In the genomic region with DNA sequence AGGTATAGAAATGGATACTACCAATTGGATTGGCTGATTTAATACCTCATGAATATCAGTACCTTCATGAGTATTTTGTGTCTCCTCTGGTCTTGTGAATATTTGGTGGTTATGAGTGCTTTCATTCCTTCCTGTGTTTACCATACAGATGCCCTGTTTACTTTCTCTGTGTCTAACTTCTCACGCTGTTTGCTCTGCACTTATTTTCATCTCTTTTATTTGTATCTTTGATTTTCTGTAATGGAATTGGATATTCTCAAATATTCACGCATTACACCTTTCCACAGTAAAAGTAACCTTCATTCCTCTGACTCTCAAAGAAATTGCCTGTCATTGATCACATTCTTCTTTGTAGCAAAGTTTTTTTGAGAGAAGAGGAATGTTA, we compare ENCODE assay signal across 12 cellular contexts. TPM values are rescaled to one million over a fixed set of nuclear protein-coding genes. Genes with fewer than 3 reads are reported as not detected.
DNase-seq lines count a peak whose midpoint lies in the region; ATAC-seq and TF ChIP-seq lines count a peak whose summit lies in the region.
"Had no signal": no experiment of that assay in that cellular context is flagged by ENCODE, and none has a peak within 500 bp of the region (broad histone marks: within the 10 kb centered on the region; RNA-seq: fewer than 3 reads in every experiment).

No MANE protein-coding gene starts in this region.

- H3K27ac ChIP-seq in VCaP = peak overlapping the region; percentile 68
- H3K27ac ChIP-seq in right lobe of liver = peak overlapping the region; percentile 25 to 80 (median 77)
- H3K27ac ChIP-seq in suprapubic skin = peak overlapping the region; percentile 75
- H3K27ac ChIP-seq in PC-9 = no peak overlapping the region
- H3K27ac ChIP-seq: HL-60 had no signal

- WGBS in right lobe of liver (ENCODE audit: insufficient coverage, low coverage, low lambda C conversion rate, missing lambda C conversion rate) = 36% methylated on average over 2 of the region's 2 CpGs
- 82% methylated on average over 2 of the region's 2 CpGs for WGBS in suprapubic skin

- H3K9me3 ChIP-seq in right lobe of liver (no peaks in the 10 kb centered on the region), suprapubic skin (no peaks in the 10 kb centered on the region), PC-9 (ENCODE audit: insufficient read depth, low read depth) (no peaks in the 10 kb centered on the region)

- no peak for TF ChIP-seq EP300 in suprapubic skin (IDR thresholded peaks at IDR 0.05)

- H2AFZ ChIP-seq in PC-9 = no peak overlapping the region

- H3K4me2 ChIP-seq in PC-9 = no peak overlapping the region

- H3K4me1 Mint-ChIP-seq in activated CD4-positive, alpha-beta T cell treated with anti-CD3 and anti-CD28 coated beads for 36 hours = peaks cover 66% of the 10 kb centered on the region

- H3K27me3 Mint-ChIP-seq in activated CD4-positive, alpha-beta T cell treated with anti-CD3 and anti-CD28 coated beads for 36 hours = no peaks in the 10 kb centered on the region
- H3K27me3 Mint-ChIP-seq: activated naive CD8-positive, alpha-beta T cell treated with anti-CD3 and anti-CD28 coated beads, Interleukin-2, amount 10 ng/mL, durations not matched to agents 7 days and 5 days had no signal

- H3K9me2 ChIP-seq in PC-9 (ENCODE audit: insufficient read depth) = no peaks in the 10 kb centered on the region

- TF ChIP-seq CTCF in VCaP (conservative IDR thresholded peaks at IDR 0.05) (no peak), right lobe of liver (IDR thresholded peaks at IDR 0.05) (no peak), suprapubic skin (IDR thresholded peaks at IDR 0.05) (no peak), PC-9 (conservative IDR thresholded peaks at IDR 0.05) (no peak)

- intact Hi-C loops in activated CD4-positive, alpha-beta T cell treated with anti-CD3 and anti-CD28 coated beads for 36 hours (cut with DNase I, micrococcal nuclease) = no loop called here
- intact Hi-C loops in right lobe of liver (cut with DNase I) = no loop called here
- intact Hi-C loops in PC-9 (cut with micrococcal nuclease; ENCODE audit: unreplicated experiment) = no loop called here

- H3K4me3 ChIP-seq in right lobe of liver (peak overlapping the region; percentile 15 to 60 (median 59)), suprapubic skin (no peak overlapping the region), PC-9 (no peak overlapping the region)

- H3K36me3 Mint-ChIP-seq in activated CD4-positive, alpha-beta T cell treated with anti-CD3 and anti-CD28 coated beads for 36 hours (ENCODE audit: low read depth) = peaks cover 19% of the 10 kb centered on the region

- H3K27me3 ChIP-seq in right lobe of liver (no peaks in the 10 kb centered on the region), suprapubic skin (no peaks in the 10 kb centered on the region), PC-9 (ENCODE audit: insufficient read depth, low read depth) (no peaks in the 10 kb centered on the region)

- no peaks in the 10 kb centered on the region for H4K20me1 ChIP-seq in PC-9 (ENCODE audit: insufficient read depth)

- H3K27ac Mint-ChIP-seq in activated CD4-positive, alpha-beta T cell treated with anti-CD3 and anti-CD28 coated beads for 36 hours = peak overlapping the region; percentile 24
- H3K27ac Mint-ChIP-seq: activated naive CD8-positive, alpha-beta T cell treated with anti-CD3 and anti-CD28 coated beads, Interleukin-2, amount 10 ng/mL, durations not matched to agents 7 days and 5 days had no signal

- no peak for TF ChIP-seq POLR2A in right lobe of liver (IDR thresholded peaks at IDR 0.05)
- no peak for TF ChIP-seq POLR2A in suprapubic skin (IDR thresholded peaks at IDR 0.05)

- ATAC-seq in activated CD4-positive, alpha-beta T cell treated with anti-CD3 and anti-CD28 coated beads for 36 hours = no peak
- ATAC-seq in right lobe of liver (peak; percentile 12 to 21 (median 18)), HG02642 (IDR thresholded peaks at IDR 0.05; ENCODE audit: poor library complexity, unreplicated experiment) (no peak), GM19397 (IDR thresholded peaks at IDR 0.05; ENCODE audit: unreplicated experiment) (no peak)

- DNase-seq in activated CD4-positive, alpha-beta T cell treated with anti-CD3 and anti-CD28 coated beads for 36 hours = no peak
- DNase-seq in activated CD4-positive, alpha-beta T cell treated with anti-CD3 and anti-CD28 coated beads, Interleukin-2, amount 50 U/mL, for 1 hour = no peak
- DNase-seq in right lobe of liver (no peak), suprapubic skin (ENCODE audit: low spot score in 2 of 2) (no peak), PC-9 (no peak)
- DNase-seq: activated naive CD8-positive, alpha-beta T cell treated with anti-CD3 and anti-CD28 coated beads, Interleukin-2, amount 10 ng/mL, durations not matched to agents 7 days and 5 days; effector CD8-positive, alpha-beta T cell; mammary epithelial cell had no signal

- no peak overlapping the region for H3K4me3 Mint-ChIP-seq in activated CD4-positive, alpha-beta T cell treated with anti-CD3 and anti-CD28 coated beads for 36 hours
- H3K4me3 Mint-ChIP-seq: activated naive CD8-positive, alpha-beta T cell treated with anti-CD3 and anti-CD28 coated beads, Interleukin-2, amount 10 ng/mL, durations not matched to agents 7 days and 5 days had no signal

- CTCF ChIA-PET in activated CD4-positive, alpha-beta T cell treated with anti-CD3 and anti-CD28 coated beads for 36 hours (lab: Charles Lee) = interaction anchor here (0.6 kb wide), 1 partner anchor 777 kb away, joined by 3 read pairs; no protein-coding TSS in a partner anchor
- CTCF ChIA-PET in PC-9 (lab: Charles Lee) = no interaction called here

- H3K4me1 ChIP-seq in right lobe of liver (peaks cover 0 to 69% (median 19%) of the 10 kb centered on the region in 4 donors), suprapubic skin (peaks cover 51% of the 10 kb centered on the region), PC-9 (replicated peaks; ENCODE audit: insufficient read depth) (no peaks in the 10 kb centered on the region)

- POLR2A ChIA-PET in activated CD4-positive, alpha-beta T cell treated with anti-CD3 and anti-CD28 coated beads for 36 hours (lab: Charles Lee) = no interaction called here
- POLR2A ChIA-PET in PC-9 (lab: Charles Lee; ENCODE audit: unreplicated experiment) = interaction anchor here (0.6 kb wide), 1 partner anchor 13 kb away, joined by 6 read pairs; no protein-coding TSS in a partner anchor

- no peaks in the 10 kb centered on the region for H3K9me3 Mint-ChIP-seq in activated CD4-positive, alpha-beta T cell treated with anti-CD3 and anti-CD28 coated beads for 36 hours (ENCODE audit: low read depth)
- H3K9me3 Mint-ChIP-seq: activated naive CD8-positive, alpha-beta T cell treated with anti-CD3 and anti-CD28 coated beads, Interleukin-2, amount 10 ng/mL, durations not matched to agents 7 days and 5 days had no signal

- no peaks in the 10 kb centered on the region for H3K79me2 ChIP-seq in PC-9 (ENCODE audit: low read depth)

- no peaks in the 10 kb centered on the region for H3K36me3 ChIP-seq in right lobe of liver
- H3K36me3 ChIP-seq in suprapubic skin = no peaks in the 10 kb centered on the region
- H3K36me3 ChIP-seq in PC-9 (ENCODE audit: low read depth) = no peaks in the 10 kb centered on the region

- no peaks in the 10 kb centered on the region for H3F3A ChIP-seq in PC-9 (ENCODE audit: insufficient read depth, low read depth)

- no TSS peak for BruUV-seq in PC-9 (replicated peaks; lab: Mats Ljungman, UMichigan)

RNA-seq across cellular contexts. Expression of a gene that starts 16.8 kb away (rescaled TPM):
- total RNA-seq in activated CD4-positive, alpha-beta T cell treated with anti-CD3 and anti-CD28 coated beads for 36 hours = 10 to 100 TPM; 23.6 to 24.2 TPM
- total RNA-seq in right lobe of liver = 10 to 100 TPM in 5 of 6 experiments, 1 to 10 TPM in 1; 9.8 to 21.7 (median 14.6) TPM
- 10 to 100 TPM; 20.2 to 26.2 (median 24.3) TPM for total RNA-seq in suprapubic skin
- 9.1 and 13.1 TPM in 2 replicates for total RNA-seq in PC-9 (2021)

RNA-seq across cellular contexts. Expression of a gene that starts 17.0 kb away (rescaled TPM):
- 10 to 100 TPM; 14.1 to 17.3 TPM for total RNA-seq in activated CD4-positive, alpha-beta T cell treated with anti-CD3 and anti-CD28 coated beads for 36 hours
- 10 to 100 TPM; 13.1 to 24.8 (median 19.6) TPM for total RNA-seq in right lobe of liver
- 10 to 100 TPM in 3 of 4 donors, 1 to 10 TPM in 1; 9.9 to 15.0 (median 12.1) TPM for total RNA-seq in suprapubic skin
- 16.2 and 17.8 TPM in 2 replicates for total RNA-seq in PC-9 (2021)

Comparison
In these comparisons a context has a peak if more than half of its experiments do, and no peak if none do; other contexts are left out.
1. ATAC-seq: peak in right lobe of liver (4 of 4); none in activated CD4-positive, alpha-beta T cell treated with anti-CD3 and anti-CD28 coated beads for 36 hours (single experiment), HG02642 (single experiment) and GM19397 (single experiment).
2. H3K4me3 ChIP-seq: peak in right lobe of liver (3 of 3); none in suprapubic skin (single experiment) and PC-9 (single experiment).